Comparison of ENCODE assay signal across 22 cellular contexts in the genomic region with DNA sequence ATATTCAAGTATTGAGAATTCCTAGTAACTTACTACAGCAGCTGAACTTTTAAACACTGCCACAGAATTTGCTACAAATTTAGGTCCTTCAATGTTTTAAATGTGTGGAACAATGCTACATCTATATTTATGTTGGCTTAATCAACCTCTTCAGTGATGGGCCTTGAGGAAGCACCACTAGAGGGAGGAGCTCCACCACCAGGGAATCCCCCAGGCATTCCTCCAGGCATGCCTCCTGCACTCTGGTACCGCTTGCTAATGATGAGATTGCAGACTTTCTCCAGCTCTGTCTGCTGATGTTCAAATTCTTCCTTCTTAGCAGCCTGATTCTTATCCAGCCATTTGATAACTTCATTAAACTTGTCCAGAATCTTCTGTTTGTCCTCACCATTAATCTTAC.
A peak's percentile ranks its signal among the peaks of the same experiment; 100 is the strongest.
DNase-seq lines count a peak whose midpoint lies in the region; ATAC-seq and TF ChIP-seq lines count a peak whose summit lies in the region.
"Had no signal": no experiment of that assay in that cellular context is flagged by ENCODE, and none has a peak within 500 bp of the region (broad histone marks: within the 10 kb centered on the region; RNA-seq: fewer than 3 reads in every experiment).

No MANE protein-coding gene starts in this region.

- H2BK120ac ChIP-seq in H9 (ENCODE audit: low read depth, low read length, poor library complexity, severe bottlenecking) = no peak overlapping the region

- no peak overlapping the region for H3K18ac ChIP-seq in H9 (ENCODE audit: insufficient read length, low read depth, low read length)

- no peak overlapping the region for H4K5ac ChIP-seq in H9 (ENCODE audit: insufficient read length, low read depth, low read length)

- H3K4me1 ChIP-seq in BE2C = no peaks in the 10 kb centered on the region
- H3K4me1 ChIP-seq in H9 (ENCODE audit: insufficient read depth, low read length) = peaks cover 3% of the 10 kb centered on the region; the same call in 1 of the 2 replicates
- H3K4me1 ChIP-seq in left lung = no peaks in the 10 kb centered on the region
- H3K4me1 ChIP-seq: stomach, tibial nerve had no signal

- no peak overlapping the region for H3T11ph ChIP-seq in H9 (ENCODE audit: low read length)

- ATAC-seq in left lung (no peak), GM18511 (IDR thresholded peaks at IDR 0.05; ENCODE audit: unreplicated experiment) (no peak)
- ATAC-seq: K562; naive thymus-derived CD4-positive, alpha-beta T cell had no signal

- H3K27ac ChIP-seq in H9 (ENCODE audit: insufficient read length, low read depth, low read length) = no peak overlapping the region
- H3K27ac ChIP-seq in left lung = no peak overlapping the region
- H3K27ac ChIP-seq: stomach, tibial nerve had no signal

- WGBS in H9 (ENCODE audit: extremely low coverage, insufficient read length, low lambda C conversion rate) = no CpG with 5 or more reads among the region's 1 CpG

- H2BK20ac ChIP-seq in H9 (ENCODE audit: low read depth, low read length, poor library complexity, severe bottlenecking) = no peak overlapping the region

- H3K4me3 ChIP-seq in BE2C (ENCODE audit: low read depth, low read length) (no peak overlapping the region), choroid plexus epithelial cell (ENCODE audit: low read depth, low read length) (no peak overlapping the region), left lung (no peak overlapping the region)
- H3K4me3 ChIP-seq: K562, stomach, tibial nerve had no signal

- H2AFZ ChIP-seq in H9 (ENCODE audit: low read length) = no peak overlapping the region

- no peak overlapping the region for H3K9ac ChIP-seq in H9 (ENCODE audit: extremely low read depth, insufficient read length, low read length)

- H4K20me1 ChIP-seq in H9 (ENCODE audit: control insufficient read depth, insufficient read depth, insufficient read length) = no peaks in the 10 kb centered on the region

- H3K9me3 Mint-ChIP-seq in H9 = peaks cover 8 to 15% of the 10 kb centered on the region in 2 experiments
- no peaks in the 10 kb centered on the region for H3K9me3 Mint-ChIP-seq in activated T-helper 1 cell treated with anti-CD3 and anti-CD28 coated beads, Interleukin-12 subunit alpha, Interleukin-12 subunit beta, Interleukin-2, Interleukin-4 antibody, amounts not matched to agents 30 ng/mL and 10 ng/mL and 1 ng/mL, durations not matched to agents 14 hours and 24 hours and 36 hours
- H3K9me3 Mint-ChIP-seq: activated naive CD4-positive, alpha-beta T cell treated with anti-CD3 and anti-CD28 coated beads, Interleukin-2, amount 10 ng/mL, durations not matched to agents 7 days and 5 days had no signal

- peaks cover 19 to 24% of the 10 kb centered on the region in 2 experiments for H3K4me1 Mint-ChIP-seq in H9
- H3K4me1 Mint-ChIP-seq in activated T-helper 1 cell treated with anti-CD3 and anti-CD28 coated beads, Interleukin-12 subunit alpha, Interleukin-12 subunit beta, Interleukin-2, Interleukin-4 antibody, amounts not matched to agents 30 ng/mL and 10 ng/mL and 1 ng/mL, durations not matched to agents 14 hours and 24 hours and 36 hours (ENCODE audit: low read depth) = no peaks in the 10 kb centered on the region
- H3K4me1 Mint-ChIP-seq: activated naive CD4-positive, alpha-beta T cell treated with anti-CD3 and anti-CD28 coated beads, Interleukin-2, amount 10 ng/mL, durations not matched to agents 7 days and 5 days; central memory CD8-positive, alpha-beta T cell; naive thymus-derived CD4-positive, alpha-beta T cell had no signal

- intact Hi-C loops in activated T-helper 1 cell treated with anti-CD3 and anti-CD28 coated beads, Interleukin-12 subunit alpha, Interleukin-12 subunit beta, Interleukin-2, Interleukin-4 antibody, amounts not matched to agents 30 ng/mL and 10 ng/mL and 1 ng/mL, durations not matched to agents 14 hours and 24 hours and 36 hours (cut with micrococcal nuclease) = no loop called here
- intact Hi-C loops in left lung (cut with DNase I) = no loop called here

- no peak overlapping the region for H2BK5ac ChIP-seq in H9 (ENCODE audit: insufficient read length, low read length)

- H3K36me3 Mint-ChIP-seq in H9 (ENCODE audit: insufficient read depth in 1 of 3, low read depth in 3 of 3) = peaks cover 4 to 17% (median 7%) of the 10 kb centered on the region in 3 experiments; a peak in 5 of 7 replicates
- no peaks in the 10 kb centered on the region for H3K36me3 Mint-ChIP-seq in activated T-helper 1 cell treated with anti-CD3 and anti-CD28 coated beads, Interleukin-12 subunit alpha, Interleukin-12 subunit beta, Interleukin-2, Interleukin-4 antibody, amounts not matched to agents 30 ng/mL and 10 ng/mL and 1 ng/mL, durations not matched to agents 14 hours and 24 hours and 36 hours (ENCODE audit: low read depth)
- H3K36me3 Mint-ChIP-seq: activated naive CD4-positive, alpha-beta T cell treated with anti-CD3 and anti-CD28 coated beads, Interleukin-2, amount 10 ng/mL, durations not matched to agents 7 days and 5 days had no signal

- H3K9me3 ChIP-seq in BE2C (no peaks in the 10 kb centered on the region), H9 (ENCODE audit: control insufficient read depth, low read depth, low read length) (no peaks in the 10 kb centered on the region), left lung (no peaks in the 10 kb centered on the region)
- H3K9me3 ChIP-seq: tibial nerve had no signal

- H3K4ac ChIP-seq in H9 (ENCODE audit: low read depth, low read length) = no peak overlapping the region

- no peaks in the 10 kb centered on the region for H3K27me3 Mint-ChIP-seq in H9 (ENCODE audit: low read depth)
- H3K27me3 Mint-ChIP-seq in activated T-helper 1 cell treated with anti-CD3 and anti-CD28 coated beads, Interleukin-12 subunit alpha, Interleukin-12 subunit beta, Interleukin-2, Interleukin-4 antibody, amounts not matched to agents 30 ng/mL and 10 ng/mL and 1 ng/mL, durations not matched to agents 14 hours and 24 hours and 36 hours (ENCODE audit: insufficient read depth) = no peaks in the 10 kb centered on the region
- H3K27me3 Mint-ChIP-seq: activated naive CD4-positive, alpha-beta T cell treated with anti-CD3 and anti-CD28 coated beads, Interleukin-2, amount 10 ng/mL, durations not matched to agents 7 days and 5 days; central memory CD8-positive, alpha-beta T cell; naive thymus-derived CD4-positive, alpha-beta T cell had no signal

- H3K27me3 ChIP-seq in BE2C (no peaks in the 10 kb centered on the region), H9 (ENCODE audit: insufficient read depth, low read length) (no peaks in the 10 kb centered on the region), left lung (no peaks in the 10 kb centered on the region)
- H3K27me3 ChIP-seq: stomach had no signal

- H3K79me2 ChIP-seq in H9 (ENCODE audit: insufficient read depth, low read length) = no peaks in the 10 kb centered on the region

- H3K23ac ChIP-seq in H9 (ENCODE audit: insufficient read length, low read depth, low read length) = no peak overlapping the region

- no peak overlapping the region for H2AK5ac ChIP-seq in H9 (ENCODE audit: insufficient read length, low read length)

- H3K36me3 ChIP-seq in BE2C (no peaks in the 10 kb centered on the region), left lung (no peaks in the 10 kb centered on the region)
- H3K36me3 ChIP-seq: stomach, tibial nerve had no signal

- no peak overlapping the region for H3K14ac ChIP-seq in H9 (ENCODE audit: insufficient read depth, low read length)

- peak; percentile 24 for DNase-seq in BE2C
- DNase-seq in H9 = peak; percentile 50
- peak; percentile 17 for DNase-seq in choroid plexus epithelial cell (ENCODE audit: low read depth)
- DNase-seq in iris pigment epithelial cell (ENCODE audit: low read depth) = peak; percentile 5
- DNase-seq in activated T-helper 1 cell treated with anti-CD3 and anti-CD28 coated beads, Interleukin-12 subunit alpha, Interleukin-12 subunit beta, Interleukin-2, Interleukin-4 antibody, amounts not matched to agents 30 ng/mL and 10 ng/mL and 1 ng/mL, durations not matched to agents 14 hours and 24 hours and 36 hours (ENCODE audit: low spot score) = no peak
- DNase-seq in left lung = no peak
- DNase-seq in epidermal melanocyte (ENCODE audit: insufficient read length, low spot score) = no peak
- DNase-seq: activated naive CD4-positive, alpha-beta T cell treated with anti-CD3 and anti-CD28 coated beads, Interleukin-2, amount 10 ng/mL, durations not matched to agents 7 days and 5 days; activated T-cell treated with anti-CD3 and anti-CD28 coated beads, Interleukin-2, amount 50 U/mL, for 48 hours; anterior cingulate cortex; naive thymus-derived CD4-positive, alpha-beta T cell; NCI-H146; NCI-H2171; NCI-H748 treated with DMSO at 0.1 percent for 48 hours; OCI-M1; retina; SHP77; stomach had no signal

- H2BK15ac ChIP-seq in H9 (ENCODE audit: low read depth, low read length) = no peak overlapping the region

- H3K56ac ChIP-seq in H9 (ENCODE audit: insufficient read length, low read depth, low read length) = no peak overlapping the region

- no peaks in the 10 kb centered on the region for H3K79me1 ChIP-seq in H9 (ENCODE audit: insufficient read depth, low read depth, low read length, poor library complexity, severe bottlenecking)

- H3K27ac Mint-ChIP-seq in H9 = no peak overlapping the region
- H3K27ac Mint-ChIP-seq in activated T-helper 1 cell treated with anti-CD3 and anti-CD28 coated beads, Interleukin-12 subunit alpha, Interleukin-12 subunit beta, Interleukin-2, Interleukin-4 antibody, amounts not matched to agents 30 ng/mL and 10 ng/mL and 1 ng/mL, durations not matched to agents 14 hours and 24 hours and 36 hours = no peak overlapping the region
- H3K27ac Mint-ChIP-seq: activated naive CD4-positive, alpha-beta T cell treated with anti-CD3 and anti-CD28 coated beads, Interleukin-2, amount 10 ng/mL, durations not matched to agents 7 days and 5 days; naive thymus-derived CD4-positive, alpha-beta T cell had no signal

- no peak overlapping the region for H3K4me2 ChIP-seq in H9 (ENCODE audit: insufficient read depth, insufficient read length, low read length)

- no peaks in the 10 kb centered on the region for H3K23me2 ChIP-seq in H9 (ENCODE audit: insufficient read length, low read depth, low read length, poor library complexity, severe bottlenecking)

- TF ChIP-seq CTCF in BE2C (IDR thresholded peaks at IDR 0.05; ENCODE audit: low read depth, low read length) (peak; percentile 51), H9 (conservative IDR thresholded peaks at IDR 0.05) (peak; percentile 68), choroid plexus epithelial cell (conservative IDR thresholded peaks at IDR 0.05; ENCODE audit: low read depth, low read length) (peak; percentile 23), left lung (IDR thresholded peaks at IDR 0.05) (no peak)

- no peak overlapping the region for H4K8ac ChIP-seq in H9 (replicated peaks; ENCODE audit: insufficient read length, low read depth, low read length)

- no peak overlapping the region for H4K91ac ChIP-seq in H9 (ENCODE audit: insufficient read length, low read depth, low read length)

- no peak overlapping the region for H2BK12ac ChIP-seq in H9 (ENCODE audit: insufficient read length, low read depth, low read length)

- no peak overlapping the region for H3K4me3 Mint-ChIP-seq in H9
- H3K4me3 Mint-ChIP-seq in activated T-helper 1 cell treated with anti-CD3 and anti-CD28 coated beads, Interleukin-12 subunit alpha, Interleukin-12 subunit beta, Interleukin-2, Interleukin-4 antibody, amounts not matched to agents 30 ng/mL and 10 ng/mL and 1 ng/mL, durations not matched to agents 14 hours and 24 hours and 36 hours = no peak overlapping the region
- H3K4me3 Mint-ChIP-seq: activated naive CD4-positive, alpha-beta T cell treated with anti-CD3 and anti-CD28 coated beads, Interleukin-2, amount 10 ng/mL, durations not matched to agents 7 days and 5 days; central memory CD8-positive, alpha-beta T cell; naive thymus-derived CD4-positive, alpha-beta T cell had no signal

Comparison
In these comparisons a context has a peak if more than half of its experiments do, and no peak if none do; other contexts are left out.
1. DNase-seq: peak in BE2C (single experiment), H9 (single experiment), choroid plexus epithelial cell (single experiment) and iris pigment epithelial cell (single experiment); none in activated T-helper 1 cell treated with anti-CD3 and anti-CD28 coated beads, Interleukin-12 subunit alpha, Interleukin-12 subunit beta, Interleukin-2, Interleukin-4 antibody, amounts not matched to agents 30 ng/mL and 10 ng/mL and 1 ng/mL, durations not matched to agents 14 hours and 24 hours and 36 hours (single experiment), left lung (0 of 2) and epidermal melanocyte (single experiment).
2. CTCF ChIP-seq: peak in BE2C (single experiment), H9 (single experiment) and choroid plexus epithelial cell (single experiment); none in left lung (0 of 2).